ENCODE assay signal across 26 cellular contexts in genomic region chr2:69512446-69512845, GRCh38.
"Had no signal": no experiment of that assay in that cellular context is flagged by ENCODE, and none has a peak within 500 bp of the region (broad histone marks: within the 10 kb centered on the region; RNA-seq: fewer than 3 reads in every experiment).

No MANE protein-coding gene starts in this region.

- DNase-seq: activated CD4-positive, alpha-beta memory T cell treated with anti-CD3 and anti-CD28 coated beads for 36 hours; activated CD4-positive, alpha-beta T cell treated with anti-CD3 and anti-CD28 coated beads, Interleukin-2, amount 10 ng/mL, durations not matched to agents 7 days and 5 days; activated CD4-positive, CD25-positive, alpha-beta regulatory T cell treated with anti-CD3 and anti-CD28 coated beads, Interleukin-2, amount 50 U/mL, for 72 hours; activated CD8-positive, alpha-beta memory T cell treated with anti-CD3 and anti-CD28 coated beads for 24 hours; activated effector memory CD4-positive, alpha-beta T cell treated with anti-CD3 and anti-CD28 coated beads, Interleukin-2, amount 50 U/mL, for 16 hours; activated naive CD4-positive, alpha-beta T cell treated with anti-CD3 and anti-CD28 coated beads, Interleukin-2, amount 50 U/mL, for 16 hours; activated naive CD8-positive, alpha-beta T cell treated with anti-CD3 and anti-CD28 coated beads, Interleukin-2, amount 50 U/mL, for 24 hours; activated T-cell treated with anti-CD3 and anti-CD28 coated beads, Interleukin-2, amount 50 U/mL, for 4 hours; amniotic stem cell; Karpas-422; MM.1S; NCI-H1105; NCI-H1436; NCI-H1694 treated with DMSO at 0.1 percent for 48 hours; NCI-H2029 treated with DMSO at 0.1 percent for 48 hours; NCI-H345; NCI-H510A; NCI-H526 treated with DMSO at 0.1 percent for 48 hours; NK-92 treated with Interleukin-12 subunit alpha and Interleukin-12 subunit beta, amount 100 ng/mL, for 24 hours; OCI-M1; SIG-M5; T-helper 17 cell; T-helper 9 cell had no signal

- H3K4me3 Mint-ChIP-seq: activated CD4-positive, alpha-beta memory T cell treated with anti-CD3 and anti-CD28 coated beads for 36 hours; activated CD4-positive, alpha-beta T cell treated with anti-CD3 and anti-CD28 coated beads, Interleukin-2, amount 10 ng/mL, durations not matched to agents 7 days and 5 days; activated naive CD8-positive, alpha-beta T cell treated with anti-CD3 and anti-CD28 coated beads, Interleukin-2, amount 50 U/mL, for 24 hours; activated T-cell treated with anti-CD3 and anti-CD28 coated beads, Interleukin-2, amount 50 U/mL, for 4 hours; brain; T-helper 17 cell; WTC11 had no signal

- H3K27me3 Mint-ChIP-seq: activated CD4-positive, alpha-beta memory T cell treated with anti-CD3 and anti-CD28 coated beads for 36 hours; activated CD4-positive, alpha-beta T cell treated with anti-CD3 and anti-CD28 coated beads, Interleukin-2, amount 10 ng/mL, durations not matched to agents 7 days and 5 days; activated naive CD8-positive, alpha-beta T cell treated with anti-CD3 and anti-CD28 coated beads, Interleukin-2, amount 50 U/mL, for 24 hours; brain; T-helper 17 cell had no signal

- H3K27ac Mint-ChIP-seq: activated CD4-positive, alpha-beta memory T cell treated with anti-CD3 and anti-CD28 coated beads for 36 hours; activated CD4-positive, alpha-beta T cell treated with anti-CD3 and anti-CD28 coated beads, Interleukin-2, amount 10 ng/mL, durations not matched to agents 7 days and 5 days; activated naive CD8-positive, alpha-beta T cell treated with anti-CD3 and anti-CD28 coated beads, Interleukin-2, amount 50 U/mL, for 24 hours; brain; T-helper 17 cell; WTC11 had no signal

- ATAC-seq: activated naive CD8-positive, alpha-beta T cell treated with anti-CD3 and anti-CD28 coated beads, Interleukin-2, amount 50 U/mL, for 24 hours; activated T-cell treated with anti-CD3 and anti-CD28 coated beads, Interleukin-2, amount 50 U/mL, for 4 hours; K562; T-helper 17 cell; WTC11 had no signal

- H3K4me3 ChIP-seq: K562 had no signal

- H3K9me3 Mint-ChIP-seq: activated naive CD8-positive, alpha-beta T cell treated with anti-CD3 and anti-CD28 coated beads, Interleukin-2, amount 50 U/mL, for 24 hours; brain had no signal
